In genomic region chr5:80254767-80255424, GRCh38 we compare ENCODE assay signal across 8 cellular contexts. TPM values are rescaled to one million over a fixed set of nuclear protein-coding genes. Genes with fewer than 3 reads are reported as not detected.
DNase-seq lines count a peak whose midpoint lies in the region; ATAC-seq and TF ChIP-seq lines count a peak whose summit lies in the region.

No MANE protein-coding gene starts in this region.

- H3K27me3 Mint-ChIP-seq in naive thymus-derived CD4-positive, alpha-beta T cell: no peaks in the 10 kb centered on the region

- DNase-seq in C1 segment of cervical spinal cord (lab: John Stamatoyannopoulos, UW) (peak in 8 of 14 donors; percentile 12 to 70 (median 36)), esophagus squamous epithelium (lab: John Stamatoyannopoulos, UW) (no peak)
- peak in 6 of 9 donors; percentile 30 to 58 (median 44) for DNase-seq in naive thymus-derived CD4-positive, alpha-beta T cell

- peaks cover 47 to 66% (median 56%) of the 10 kb centered on the region in 7 donors for H3K4me1 Mint-ChIP-seq in naive thymus-derived CD4-positive, alpha-beta T cell

- peaks cover 23 to 68% (median 29%) of the 10 kb centered on the region in 3 donors for H3K4me1 ChIP-seq in esophagus squamous epithelium
- peaks cover 19 to 36% of the 10 kb centered on the region in 2 donors for H3K4me1 ChIP-seq in naive thymus-derived CD4-positive, alpha-beta T cell (ENCODE audit: control insufficient read depth in 2 of 2, insufficient read depth in 2 of 2, low read length in 2 of 2)

- no peaks in the 10 kb centered on the region for H3K9me3 ChIP-seq in esophagus squamous epithelium
- no peaks in the 10 kb centered on the region for H3K9me3 ChIP-seq in naive thymus-derived CD4-positive, alpha-beta T cell (ENCODE audit: control insufficient read depth in 2 of 3, low read length in 3 of 3)

- H3K4me3 Mint-ChIP-seq in naive thymus-derived CD4-positive, alpha-beta T cell: peak overlapping the region; percentile 88 to 99 (median 94)

- peak overlapping the region; percentile 75 to 81 (median 79) for H3K4me3 ChIP-seq in esophagus squamous epithelium
- peak overlapping the region; percentile 73 for H3K4me3 ChIP-seq in naive thymus-derived CD4-positive, alpha-beta T cell (ENCODE audit: low read length)

- peak in 2 of 4 donors; percentile 55 to 56 for TF ChIP-seq POLR2A in esophagus squamous epithelium (IDR thresholded peaks at IDR 0.05)

- ATAC-seq in HG02840 (IDR thresholded peaks at IDR 0.05; ENCODE audit: low FRiP score, unreplicated experiment) (peak; percentile 1), GM18909 (IDR thresholded peaks at IDR 0.05; ENCODE audit: poor library complexity, unreplicated experiment) (no peak), GM21528 (IDR thresholded peaks at IDR 0.05; ENCODE audit: low FRiP score, unreplicated experiment) (no peak), HG02798 (IDR thresholded peaks at IDR 0.05; ENCODE audit: poor library complexity, unreplicated experiment) (no peak)
- peak; percentile 7 for ATAC-seq in naive thymus-derived CD4-positive, alpha-beta T cell

- intact Hi-C loops in esophagus squamous epithelium (cut with DNase I): no loop called here
- intact Hi-C loops in naive thymus-derived CD4-positive, alpha-beta T cell (cut with micrococcal nuclease): loop anchor here (1.0 to 10.0 kb wide), 12 partner anchors 9 to 1047 kb away; partner anchors contain the start of genes JMY (in 2 of the 2), MTX3 (in 1 of the 2), TENT2 (in 1 of the 2) and ZCCHC9 (in 1 of the 2)

- H3K36me3 ChIP-seq in esophagus squamous epithelium: no peaks in the 10 kb centered on the region
- H3K36me3 ChIP-seq in naive thymus-derived CD4-positive, alpha-beta T cell (ENCODE audit: control insufficient read depth in 2 of 3, insufficient read depth in 3 of 3, low read length in 3 of 3): peaks cover 0 to 7% (median 0%) of the 10 kb centered on the region in 3 experiments

- H3K36me3 Mint-ChIP-seq in naive thymus-derived CD4-positive, alpha-beta T cell: peaks cover 14 to 40% (median 32%) of the 10 kb centered on the region in 5 donors

- H3K9me3 Mint-ChIP-seq in naive thymus-derived CD4-positive, alpha-beta T cell: no peaks in the 10 kb centered on the region

- no peaks in the 10 kb centered on the region for H3K27me3 ChIP-seq in esophagus squamous epithelium
- H3K27me3 ChIP-seq in naive thymus-derived CD4-positive, alpha-beta T cell (ENCODE audit: control insufficient read depth in 2 of 2, insufficient read depth in 2 of 2, low read length in 2 of 2): no peaks in the 10 kb centered on the region

- peak overlapping the region; percentile 87 to 99 (median 92) for H3K27ac Mint-ChIP-seq in naive thymus-derived CD4-positive, alpha-beta T cell

- POLR2A ChIA-PET in naive thymus-derived CD4-positive, alpha-beta T cell (lab: Charles Lee): interaction anchor here (0.6 to 9.9 kb wide), 41 partner anchors 10 to 261 kb away, joined by 3 to 153 read pairs (median 5); no protein-coding TSS in a partner anchor

- H3K27ac ChIP-seq in VCaP: peak overlapping the region; percentile 73
- peak overlapping the region; percentile 97 to 99 (median 98) for H3K27ac ChIP-seq in esophagus squamous epithelium
- H3K27ac ChIP-seq in naive thymus-derived CD4-positive, alpha-beta T cell (ENCODE audit: low read depth, low read length): peak overlapping the region; percentile 88

- CTCF ChIA-PET in naive thymus-derived CD4-positive, alpha-beta T cell (lab: Charles Lee): interaction anchor here (0.7 to 3.0 kb wide), 12 partner anchors 15 to 163 kb away, joined by 3 to 17 read pairs (median 4); no protein-coding TSS in a partner anchor

- TF ChIP-seq CTCF in VCaP (conservative IDR thresholded peaks at IDR 0.05) (no peak), esophagus squamous epithelium (IDR thresholded peaks at IDR 0.05) (no peak)

- WGBS in esophagus squamous epithelium, 2 donors: 3% methylated on average over 20 to 22 of the region's 22 CpGs

RNA-seq across cellular contexts. Expression of gene SERINC5, which starts 1.0 kb away (rescaled TPM):
- total RNA-seq in esophagus squamous epithelium: 10 to 100 TPM; 33.9 to 65.3 (median 44.6) TPM
- 100 to 1,000 TPM in 4 of 5 experiments, 10 to 100 TPM in 1; 71.2 to 164 (median 163) TPM for total RNA-seq in naive thymus-derived CD4-positive, alpha-beta T cell
- polyA plus RNA-seq in naive thymus-derived CD4-positive, alpha-beta T cell: 10 to 100 TPM; 34.3 to 34.9 TPM

Comparison
In these comparisons a context has a peak if more than half of its experiments do, and no peak if none do; other contexts are left out.
1. ATAC-seq: peak in HG02840 (single experiment) and naive thymus-derived CD4-positive, alpha-beta T cell (single experiment); none in GM18909 (single experiment), GM21528 (single experiment) and HG02798 (single experiment).
2. Peak in every context shown above with its lines, with median percentiles within 50 percentile points of each other: H3K27ac ChIP-seq.